In genomic region chrX:40082447-40083119, GRCh38 we compare ENCODE assay signal across 8 cellular contexts. TPM values are rescaled to one million over a fixed set of nuclear protein-coding genes. Genes with fewer than 3 reads are reported as not detected.
DNase-seq lines count a peak whose midpoint lies in the region; ATAC-seq and TF ChIP-seq lines count a peak whose summit lies in the region.

No MANE protein-coding gene starts in this region.

- no peak for DNase-seq in activated CD4-positive, alpha-beta T cell treated with anti-CD3 and anti-CD28 coated beads, Interleukin-2, amount 10 ng/mL, durations not matched to agents 7 days and 5 days
- DNase-seq in activated CD4-positive, alpha-beta T cell treated with anti-CD3 and anti-CD28 coated beads for 4 hours, result no peak
- no peak for DNase-seq in activated T-helper 1 cell treated with anti-CD3 and anti-CD28 coated beads, Interleukin-12 subunit alpha, Interleukin-12 subunit beta, Interleukin-2, Interleukin-4 antibody, amounts not matched to agents 30 ng/mL and 10 ng/mL and 1 ng/mL, durations not matched to agents 14 hours and 24 hours and 36 hours (ENCODE audit: low spot score)
- DNase-seq in right lobe of liver (peak in 2 of 3 donors; percentile 66 to 75), stomach (no peak), NCI-H146 (lab: John Stamatoyannopoulos, UW) (no peak), DMS114 treated with DMSO at 0.1 percent for 48 hours (lab: John Stamatoyannopoulos, UW; ENCODE audit: unreplicated experiment) (no peak)

- no peaks in the 10 kb centered on the region for H3K27me3 ChIP-seq in right lobe of liver
- peaks cover 0 to 19% (median 0%) of the 10 kb centered on the region in 3 donors for H3K27me3 ChIP-seq in stomach

- ATAC-seq in right lobe of liver, result peak; percentile 63 to 77 (median 70)
- ATAC-seq in GM19455 (IDR thresholded peaks at IDR 0.05; ENCODE audit: unreplicated experiment), result no peak

- H3K27ac Mint-ChIP-seq in activated CD4-positive, alpha-beta T cell treated with anti-CD3 and anti-CD28 coated beads, Interleukin-2, amount 10 ng/mL, durations not matched to agents 7 days and 5 days, result no peak overlapping the region
- H3K27ac Mint-ChIP-seq in activated T-helper 1 cell treated with anti-CD3 and anti-CD28 coated beads, Interleukin-12 subunit alpha, Interleukin-12 subunit beta, Interleukin-2, Interleukin-4 antibody, amounts not matched to agents 30 ng/mL and 10 ng/mL and 1 ng/mL, durations not matched to agents 14 hours and 24 hours and 36 hours, result no peak overlapping the region

- peak overlapping the region; percentile 45 for H3K4me3 Mint-ChIP-seq in activated CD4-positive, alpha-beta T cell treated with anti-CD3 and anti-CD28 coated beads, Interleukin-2, amount 10 ng/mL, durations not matched to agents 7 days and 5 days
- H3K4me3 Mint-ChIP-seq in activated T-helper 1 cell treated with anti-CD3 and anti-CD28 coated beads, Interleukin-12 subunit alpha, Interleukin-12 subunit beta, Interleukin-2, Interleukin-4 antibody, amounts not matched to agents 30 ng/mL and 10 ng/mL and 1 ng/mL, durations not matched to agents 14 hours and 24 hours and 36 hours, result peak overlapping the region; percentile 68

- CTCF ChIA-PET in activated CD4-positive, alpha-beta T cell treated with anti-CD3 and anti-CD28 coated beads, Interleukin-2, amount 10 ng/mL, durations not matched to agents 7 days and 5 days (lab: Charles Lee), result interaction anchor here (0.5 to 1.5 kb wide), 2 partner anchors 26 to 154 kb away, joined by 3 to 4 read pairs; no protein-coding TSS in a partner anchor

- peaks cover 8% of the 10 kb centered on the region for H3K36me3 Mint-ChIP-seq in activated CD4-positive, alpha-beta T cell treated with anti-CD3 and anti-CD28 coated beads, Interleukin-2, amount 10 ng/mL, durations not matched to agents 7 days and 5 days (ENCODE audit: low read depth)
- H3K36me3 Mint-ChIP-seq in activated T-helper 1 cell treated with anti-CD3 and anti-CD28 coated beads, Interleukin-12 subunit alpha, Interleukin-12 subunit beta, Interleukin-2, Interleukin-4 antibody, amounts not matched to agents 30 ng/mL and 10 ng/mL and 1 ng/mL, durations not matched to agents 14 hours and 24 hours and 36 hours (ENCODE audit: low read depth), result peaks cover 11% of the 10 kb centered on the region

- peak overlapping the region in 2 of 3 donors; percentile 0 to 44 for H3K4me3 ChIP-seq in right lobe of liver
- peak overlapping the region; percentile 37 to 48 (median 42) for H3K4me3 ChIP-seq in stomach

- peaks cover 48% of the 10 kb centered on the region for H3K4me1 Mint-ChIP-seq in activated CD4-positive, alpha-beta T cell treated with anti-CD3 and anti-CD28 coated beads, Interleukin-2, amount 10 ng/mL, durations not matched to agents 7 days and 5 days
- H3K4me1 Mint-ChIP-seq in activated T-helper 1 cell treated with anti-CD3 and anti-CD28 coated beads, Interleukin-12 subunit alpha, Interleukin-12 subunit beta, Interleukin-2, Interleukin-4 antibody, amounts not matched to agents 30 ng/mL and 10 ng/mL and 1 ng/mL, durations not matched to agents 14 hours and 24 hours and 36 hours (ENCODE audit: low read depth), result peaks cover 42% of the 10 kb centered on the region

- H3K9me3 Mint-ChIP-seq in activated CD4-positive, alpha-beta T cell treated with anti-CD3 and anti-CD28 coated beads, Interleukin-2, amount 10 ng/mL, durations not matched to agents 7 days and 5 days, result no peaks in the 10 kb centered on the region
- no peaks in the 10 kb centered on the region for H3K9me3 Mint-ChIP-seq in activated T-helper 1 cell treated with anti-CD3 and anti-CD28 coated beads, Interleukin-12 subunit alpha, Interleukin-12 subunit beta, Interleukin-2, Interleukin-4 antibody, amounts not matched to agents 30 ng/mL and 10 ng/mL and 1 ng/mL, durations not matched to agents 14 hours and 24 hours and 36 hours

- no peaks in the 10 kb centered on the region for H3K9me3 ChIP-seq in right lobe of liver
- peaks cover 0 to 5% (median 0%) of the 10 kb centered on the region in 4 donors for H3K9me3 ChIP-seq in stomach

- H3K36me3 ChIP-seq in right lobe of liver (peaks cover 0 to 2% (median 0%) of the 10 kb centered on the region in 4 donors), stomach (peaks cover 0 to 4% (median 0%) of the 10 kb centered on the region in 4 donors)

- no peaks in the 10 kb centered on the region for H3K27me3 Mint-ChIP-seq in activated CD4-positive, alpha-beta T cell treated with anti-CD3 and anti-CD28 coated beads, Interleukin-2, amount 10 ng/mL, durations not matched to agents 7 days and 5 days
- no peaks in the 10 kb centered on the region for H3K27me3 Mint-ChIP-seq in activated T-helper 1 cell treated with anti-CD3 and anti-CD28 coated beads, Interleukin-12 subunit alpha, Interleukin-12 subunit beta, Interleukin-2, Interleukin-4 antibody, amounts not matched to agents 30 ng/mL and 10 ng/mL and 1 ng/mL, durations not matched to agents 14 hours and 24 hours and 36 hours (ENCODE audit: insufficient read depth)

- TF ChIP-seq CTCF in right lobe of liver (IDR thresholded peaks at IDR 0.05) (no peak), stomach (IDR thresholded peaks at IDR 0.05) (no peak)

- TF ChIP-seq POLR2A in right lobe of liver (IDR thresholded peaks at IDR 0.05) (no peak), stomach (IDR thresholded peaks at IDR 0.05) (no peak)

- 13% methylated on average over 11 of the region's 15 CpGs for WGBS in right lobe of liver (ENCODE audit: insufficient coverage, low coverage, low lambda C conversion rate, missing lambda C conversion rate)
- 18 to 38% (median 27%) methylated on average over 9 to 15 of the region's 15 CpGs for WGBS in stomach, 5 donors

- intact Hi-C loops in activated T-helper 1 cell treated with anti-CD3 and anti-CD28 coated beads, Interleukin-12 subunit alpha, Interleukin-12 subunit beta, Interleukin-2, Interleukin-4 antibody, amounts not matched to agents 30 ng/mL and 10 ng/mL and 1 ng/mL, durations not matched to agents 14 hours and 24 hours and 36 hours (cut with micrococcal nuclease), result no loop called here
- intact Hi-C loops in right lobe of liver (cut with DNase I) (no loop called here), stomach (cut with DNase I; ENCODE audit: low total_unique reads) (no loop called here)

- peaks cover 0 to 21% (median 2%) of the 10 kb centered on the region in 4 donors for H3K4me1 ChIP-seq in right lobe of liver
- peaks cover 34 to 80% (median 55%) of the 10 kb centered on the region in 4 donors for H3K4me1 ChIP-seq in stomach

- POLR2A ChIA-PET in activated CD4-positive, alpha-beta T cell treated with anti-CD3 and anti-CD28 coated beads, Interleukin-2, amount 10 ng/mL, durations not matched to agents 7 days and 5 days (lab: Charles Lee), result no interaction called here

- H3K27ac ChIP-seq in right lobe of liver (peak overlapping the region in 2 of 3 donors; percentile 70 to 79), stomach (peak overlapping the region; percentile 56 to 85 (median 67))

- TF ChIP-seq EP300 in stomach (IDR thresholded peaks at IDR 0.05), result no peak

RNA-seq across cellular contexts. Expression of gene BCOR, which starts 15.2 kb away (rescaled TPM):
- total RNA-seq in activated CD4-positive, alpha-beta T cell treated with anti-CD3 and anti-CD28 coated beads, Interleukin-2, amount 10 ng/mL, durations not matched to agents 7 days and 5 days, result 10 to 100 TPM; 53.1 to 54.9 TPM
- total RNA-seq in activated T-helper 1 cell treated with anti-CD3 and anti-CD28 coated beads, Interleukin-12 subunit alpha, Interleukin-12 subunit beta, Interleukin-2, Interleukin-4 antibody, amounts not matched to agents 30 ng/mL and 10 ng/mL and 1 ng/mL, durations not matched to agents 14 hours and 24 hours and 36 hours, result 65.2 and 72.0 TPM in 2 replicates
- total RNA-seq in right lobe of liver (10 to 100 TPM in 4 of 6 experiments, 1 to 10 TPM in 2; 9.4 to 16.6 (median 12.0) TPM), stomach (10 to 100 TPM; 11.0 to 45.5 (median 34.8) TPM)
- polyA plus RNA-seq in stomach, result 10 to 100 TPM in 1 of 3 donors, 1 to 10 TPM in 2; 4.4 to 11.8 (median 5.0) TPM

Comparison
In these comparisons a context has a peak if more than half of its experiments do, and no peak if none do; other contexts are left out.
1. DNase-seq: peak in right lobe of liver (2 of 3); none in activated CD4-positive, alpha-beta T cell treated with anti-CD3 and anti-CD28 coated beads, Interleukin-2, amount 10 ng/mL, durations not matched to agents 7 days and 5 days (single experiment), activated CD4-positive, alpha-beta T cell treated with anti-CD3 and anti-CD28 coated beads for 4 hours (0 of 2), activated T-helper 1 cell treated with anti-CD3 and anti-CD28 coated beads, Interleukin-12 subunit alpha, Interleukin-12 subunit beta, Interleukin-2, Interleukin-4 antibody, amounts not matched to agents 30 ng/mL and 10 ng/mL and 1 ng/mL, durations not matched to agents 14 hours and 24 hours and 36 hours (single experiment), stomach (single experiment), NCI-H146 (single experiment) and DMS114 treated with DMSO at 0.1 percent for 48 hours (single experiment).